In genomic region chr7:116218747-116219146, GRCh38 we compare ENCODE assay signal across 14 cellular contexts. TPM values are rescaled to one million over a fixed set of nuclear protein-coding genes. Genes with fewer than 3 reads are reported as not detected.
A peak's percentile ranks its signal among the peaks of the same experiment; 100 is the strongest.
DNase-seq lines count a peak whose midpoint lies in the region; ATAC-seq and TF ChIP-seq lines count a peak whose summit lies in the region.
"Had no signal": no experiment of that assay in that cellular context is flagged by ENCODE, and none has a peak within 500 bp of the region (broad histone marks: within the 10 kb centered on the region; RNA-seq: fewer than 3 reads in every experiment).

No MANE protein-coding gene starts in this region.

- no peak for ATAC-seq in GM21825 (IDR thresholded peaks at IDR 0.05; ENCODE audit: unreplicated experiment)
- no peak for ATAC-seq in HG03432 (IDR thresholded peaks at IDR 0.05; ENCODE audit: unreplicated experiment)
- no peak for ATAC-seq in CD8-positive, alpha-beta T cell

- H3K36me3 ChIP-seq in SJCRH30 (no peaks in the 10 kb centered on the region), colonic mucosa (no peaks in the 10 kb centered on the region)
- no peaks in the 10 kb centered on the region for H3K36me3 ChIP-seq in CD8-positive, alpha-beta T cell (ENCODE audit: insufficient read depth, low read length)
- H3K36me3 ChIP-seq: tibial nerve had no signal

- H3K9ac ChIP-seq in colonic mucosa (ENCODE audit: low read depth in 2 of 2, low read length in 2 of 2), result no peak overlapping the region

- H3K4me1 Mint-ChIP-seq in Calu3 (ENCODE audit: low read depth, unreplicated experiment) (peaks cover 62% of the 10 kb centered on the region), progenitor cell of endocrine pancreas (ENCODE audit: low read depth) (peaks cover 25% of the 10 kb centered on the region)
- peaks cover 89% of the 10 kb centered on the region for H3K4me1 Mint-ChIP-seq in CD8-positive, alpha-beta T cell (ENCODE audit: low read depth)

- H3K4me1 ChIP-seq in SJCRH30 (peaks cover 29% of the 10 kb centered on the region), colonic mucosa (peaks cover 11% of the 10 kb centered on the region)
- peaks cover 92% of the 10 kb centered on the region for H3K4me1 ChIP-seq in CD8-positive, alpha-beta T cell (ENCODE audit: insufficient read depth, low read length)

- H3K9me3 ChIP-seq in SJCRH30 (replicated peaks) (no peaks in the 10 kb centered on the region), colonic mucosa (no peaks in the 10 kb centered on the region)
- no peaks in the 10 kb centered on the region for H3K9me3 ChIP-seq in CD8-positive, alpha-beta T cell (ENCODE audit: low read length)
- H3K9me3 ChIP-seq: tibial nerve had no signal

- TF ChIP-seq CTCF in Calu3 (IDR thresholded peaks at IDR 0.05; ENCODE audit: unreplicated experiment), result no peak
- TF ChIP-seq CTCF in colonic mucosa (IDR thresholded peaks at IDR 0.05), result no peak
- TF ChIP-seq CTCF in progenitor cell of endocrine pancreas (IDR thresholded peaks at IDR 0.05; ENCODE audit: unreplicated experiment), result no peak
- TF ChIP-seq CTCF in CD8-positive, alpha-beta T cell (IDR thresholded peaks at IDR 0.05), result no peak

- no peak overlapping the region for H3K4me3 ChIP-seq in SJCRH30
- no peak overlapping the region for H3K4me3 ChIP-seq in colonic mucosa
- H3K4me3 ChIP-seq in CD8-positive, alpha-beta T cell (ENCODE audit: low read depth, low read length), result no peak overlapping the region
- H3K4me3 ChIP-seq: tibial nerve had no signal

- no peaks in the 10 kb centered on the region for H3K27me3 Mint-ChIP-seq in Calu3 (ENCODE audit: unreplicated experiment)
- H3K27me3 Mint-ChIP-seq in progenitor cell of endocrine pancreas, result no peaks in the 10 kb centered on the region
- H3K27me3 Mint-ChIP-seq in CD8-positive, alpha-beta T cell (ENCODE audit: low read depth), result no peaks in the 10 kb centered on the region

- CTCF ChIA-PET in Calu3 (lab: Charles Lee), result interaction anchor here (1.6 to 2.3 kb wide), 2 partner anchors 12 to 14 kb away, joined by 3 to 9 read pairs; no protein-coding TSS in a partner anchor
- CTCF ChIA-PET in CD8-positive, alpha-beta T cell (lab: Charles Lee), result interaction anchor here (1.0 to 2.9 kb wide), 3 partner anchors 17 to 38 kb away, joined by 5 to 21 read pairs (median 7); no protein-coding TSS in a partner anchor

- H3K9me3 Mint-ChIP-seq in Calu3 (ENCODE audit: low read depth, unreplicated experiment), result no peaks in the 10 kb centered on the region
- H3K9me3 Mint-ChIP-seq in progenitor cell of endocrine pancreas (ENCODE audit: low read depth), result no peaks in the 10 kb centered on the region
- no peaks in the 10 kb centered on the region for H3K9me3 Mint-ChIP-seq in CD8-positive, alpha-beta T cell

- POLR2A ChIA-PET in CD8-positive, alpha-beta T cell (lab: Charles Lee), result interaction anchor here (1.5 kb wide), 1 partner anchor 8 kb away, joined by 5 read pairs; no protein-coding TSS in a partner anchor

- intact Hi-C loops in Calu3 (cut with micrococcal nuclease; ENCODE audit: unreplicated experiment), result loop anchor here (2.0 to 10.0 kb wide), 2 partner anchors 14 to 456 kb away; partner anchors contain the start of gene MET
- intact Hi-C loops in colonic mucosa (cut with DNase I), result no loop called here
- intact Hi-C loops in CD8-positive, alpha-beta T cell (cut with DNase I, micrococcal nuclease), result loop anchor here (10.0 kb wide), 2 partner anchors 1294 to 1966 kb away; partner anchors contain the start of genes LSM8 (in 1 of the 2) and MDFIC (in 1 of the 2)

- peaks cover 20% of the 10 kb centered on the region for H3K36me3 Mint-ChIP-seq in Calu3 (ENCODE audit: insufficient read depth, unreplicated experiment)
- H3K36me3 Mint-ChIP-seq in progenitor cell of endocrine pancreas (ENCODE audit: insufficient read depth), result peaks cover 2% of the 10 kb centered on the region
- H3K36me3 Mint-ChIP-seq in CD8-positive, alpha-beta T cell, result peaks cover 8% of the 10 kb centered on the region

- H3K27me3 ChIP-seq in SJCRH30 (no peaks in the 10 kb centered on the region), colonic mucosa (no peaks in the 10 kb centered on the region)
- H3K27me3 ChIP-seq in CD8-positive, alpha-beta T cell (ENCODE audit: insufficient read depth, low read length), result no peaks in the 10 kb centered on the region

- H3K4me3 Mint-ChIP-seq in Calu3 (ENCODE audit: low read depth, unreplicated experiment) (peak overlapping the region; percentile 32), progenitor cell of endocrine pancreas (ENCODE audit: low read depth) (no peak overlapping the region)
- H3K4me3 Mint-ChIP-seq in CD8-positive, alpha-beta T cell, result no peak overlapping the region

- no TSS peak for BruUV-seq in Calu3 (replicated peaks; lab: Mats Ljungman, UMichigan)

- DNase-seq in Calu3 (no peak), SJCRH30 (no peak), colonic mucosa (no peak), progenitor cell of endocrine pancreas (ENCODE audit: low spot score, unreplicated experiment) (no peak), RKO (ENCODE audit: low spot score) (no peak)
- no peak for DNase-seq in CD8-positive, alpha-beta T cell
- DNase-seq: activated CD4-positive, alpha-beta T cell treated with anti-CD3 and anti-CD28 coated beads, Interleukin-2, amount 50 U/mL, for 4 hours; NCI-H187 treated with DMSO at 0.1 percent for 48 hours; NCI-H446 treated with DMSO at 0.1 percent for 48 hours; nucleus accumbens; stimulated activated CD4-positive, alpha-beta T cell treated with anti-CD3 and anti-CD28 coated beads, Interleukin-2, amount 100 ng/mL, for 48 hours had no signal

- H3K27ac Mint-ChIP-seq in Calu3 (ENCODE audit: unreplicated experiment) (peak overlapping the region; percentile 82), progenitor cell of endocrine pancreas (peak overlapping the region; percentile 76)
- H3K27ac Mint-ChIP-seq in CD8-positive, alpha-beta T cell, result no peak overlapping the region

- H3K27ac ChIP-seq in SJCRH30 (peak overlapping the region; percentile 38; the same call in 1 of the 2 replicates), colonic mucosa (peak overlapping the region; percentile 4)
- no peak overlapping the region for H3K27ac ChIP-seq in CD8-positive, alpha-beta T cell (ENCODE audit: low read depth, low read length)

RNA-seq across cellular contexts. Expression of gene TES, which starts 8.4 kb away (rescaled TPM):
- 124 and 126 TPM in 2 replicates for total RNA-seq in Calu3 (2022)
- total RNA-seq in SJCRH30 (2014; rRNA removed; shearing (Covaris generic)), result 20.6 and 20.8 TPM in 2 replicates
- total RNA-seq in colonic mucosa, result 100 to 1,000 TPM in 1 of 2 donors, 10 to 100 TPM in 1; 75.1 to 142 TPM
- 123 and 140 TPM in 2 replicates for total RNA-seq in progenitor cell of endocrine pancreas
- total RNA-seq in CD8-positive, alpha-beta T cell, result 10 to 100 TPM; 75.8 to 78.5 TPM
